ENCODE assay signal across 26 cellular contexts in genomic region chr6:135546206-135546605, GRCh38.
"Had no signal": no experiment of that assay in that cellular context is flagged by ENCODE, and none has a peak within 500 bp of the region (broad histone marks: within the 10 kb centered on the region; RNA-seq: fewer than 3 reads in every experiment).

No MANE protein-coding gene starts in this region.

- H3K4me3 ChIP-seq: pancreas, prostate gland, right atrium auricular region, right lobe of liver, sigmoid colon, stomach, thoracic aorta, thyroid gland, tibial nerve, upper lobe of left lung, vagina had no signal

- H3K9me3 Mint-ChIP-seq: natural killer cell had no signal

- H3K36me3 ChIP-seq: neutrophil, pancreas, prostate gland, right atrium auricular region, right lobe of liver, sigmoid colon, stomach, thoracic aorta, thyroid gland, tibial nerve, upper lobe of left lung, vagina had no signal

- H3K4me3 Mint-ChIP-seq: natural killer cell; nephron progenitor cell; neural crest cell; stimulated activated effector memory CD8-positive, alpha-beta T cell treated with anti-CD3 and anti-CD28 coated beads, Interleukin-12 subunit alpha, Interleukin-12 subunit beta, amount 100 ng/mL, for 72 hours; stimulated activated naive B cell treated with anti-CD40 and anti-IgM and Interleukin-4, amounts not matched to agents 10 μg/mL and 1 μg/mL and 100 μg/mL, for 72 hours; stimulated activated naive CD8-positive, alpha-beta T cell treated with anti-CD3 and anti-CD28 coated beads, Interleukin-15, Interleukin-2, amounts not matched to agents 100 ng/mL and 50 ng/mL, for 24 hours had no signal

- DNase-seq: natural killer cell; nephron progenitor cell; retina; right lobe of liver; sigmoid colon; small intestine; stimulated activated CD4-positive, alpha-beta T cell treated with anti-CD3 and anti-CD28 coated beads, Interleukin-15, amount 100 ng/mL, for 24 hours; stimulated activated CD4-positive, alpha-beta T cell treated with anti-CD3 and anti-CD28 coated beads, Interleukin-2, amount 100 ng/mL, for 24 hours; stimulated activated CD4-positive, alpha-beta T cell treated with anti-CD3 and anti-CD28 coated beads, Interleukin-2, amount 100 ng/mL, for 48 hours; stimulated activated CD4-positive, alpha-beta T cell treated with anti-CD3 and anti-CD28 coated beads, Interleukin-4, amount 100 ng/mL, for 24 hours; stimulated activated naive B cell treated with anti-CD40 and anti-IgM and Interleukin-4, amounts not matched to agents 10 μg/mL and 1 μg/mL and 100 μg/mL, for 72 hours; stimulated activated naive CD4-positive, alpha-beta T cell treated with Interleukin-2 at 50 U/mL for 16 hours; stomach; trophoblast cell had no signal

- H3K27ac ChIP-seq: neutrophil, pancreas, prostate gland, right atrium auricular region, right lobe of liver, sigmoid colon, stomach, thoracic aorta, thyroid gland, tibial nerve, upper lobe of left lung, vagina had no signal

- H3K36me3 Mint-ChIP-seq: natural killer cell; stimulated activated effector memory CD8-positive, alpha-beta T cell treated with anti-CD3 and anti-CD28 coated beads, Interleukin-12 subunit alpha, Interleukin-12 subunit beta, amount 100 ng/mL, for 72 hours had no signal

- H3K4me1 ChIP-seq: pancreas, prostate gland, right lobe of liver, sigmoid colon, stomach, upper lobe of left lung, vagina had no signal

- H3K9me3 ChIP-seq: neutrophil, pancreas, prostate gland, right atrium auricular region, right lobe of liver, sigmoid colon, stomach, thoracic aorta, thyroid gland, upper lobe of left lung, vagina had no signal

- H3K27ac Mint-ChIP-seq: natural killer cell; nephron progenitor cell; stimulated activated effector memory CD8-positive, alpha-beta T cell treated with anti-CD3 and anti-CD28 coated beads, Interleukin-12 subunit alpha, Interleukin-12 subunit beta, amount 100 ng/mL, for 72 hours; stimulated activated naive B cell treated with anti-CD40 and anti-IgM and Interleukin-4, amounts not matched to agents 10 μg/mL and 1 μg/mL and 100 μg/mL, for 72 hours; stimulated activated naive CD8-positive, alpha-beta T cell treated with anti-CD3 and anti-CD28 coated beads, Interleukin-15, Interleukin-2, amounts not matched to agents 100 ng/mL and 50 ng/mL, for 24 hours had no signal

- ATAC-seq: natural killer cell; pancreas; stimulated activated effector memory CD8-positive, alpha-beta T cell treated with anti-CD3 and anti-CD28 coated beads, Interleukin-12 subunit alpha, Interleukin-12 subunit beta, amount 100 ng/mL, for 72 hours; stimulated activated naive B cell treated with anti-CD40 and anti-IgM and Interleukin-4, amounts not matched to agents 10 μg/mL and 1 μg/mL and 100 μg/mL, for 72 hours had no signal

- H3K4me1 Mint-ChIP-seq: natural killer cell; nephron progenitor cell; neural crest cell; stimulated activated naive B cell treated with anti-CD40 and anti-IgM and Interleukin-4, amounts not matched to agents 10 μg/mL and 1 μg/mL and 100 μg/mL, for 72 hours had no signal

- H3K27me3 ChIP-seq: neutrophil, pancreas, right atrium auricular region, right lobe of liver, sigmoid colon, stomach, thyroid gland, tibial nerve, upper lobe of left lung, vagina had no signal
